ENCODE assay signal across 9 cellular contexts in genomic region chr10:118259288-118259906, GRCh38.
DNase-seq lines count a peak whose midpoint lies in the region; ATAC-seq and TF ChIP-seq lines count a peak whose summit lies in the region.
"Had no signal": no experiment of that assay in that cellular context is flagged by ENCODE, and none has a peak within 500 bp of the region (broad histone marks: within the 10 kb centered on the region; RNA-seq: fewer than 3 reads in every experiment).

No MANE protein-coding gene starts in this region.

- peaks cover 31% of the 10 kb centered on the region for H3K27me3 Mint-ChIP-seq in chondrocyte (ENCODE audit: low read depth)

- no peaks in the 10 kb centered on the region for H3K9me3 ChIP-seq in osteoblast (ENCODE audit: low read depth, low read length)
- no peaks in the 10 kb centered on the region for H3K9me3 ChIP-seq in spleen

- ATAC-seq in HG02623 (IDR thresholded peaks at IDR 0.05; ENCODE audit: unreplicated experiment) (peak; percentile 55), HG02852 (IDR thresholded peaks at IDR 0.05; ENCODE audit: unreplicated experiment) (no peak)
- ATAC-seq: T-cell had no signal

- no peaks in the 10 kb centered on the region for H3K9me3 Mint-ChIP-seq in chondrocyte (ENCODE audit: low read depth)
- H3K9me3 Mint-ChIP-seq: T-cell had no signal

- H3K79me2 ChIP-seq in osteoblast (ENCODE audit: insufficient read depth, low read length) = no peaks in the 10 kb centered on the region

- no peak overlapping the region for H3K27ac Mint-ChIP-seq in chondrocyte (ENCODE audit: unreplicated experiment)
- H3K27ac Mint-ChIP-seq: T-cell had no signal

- H2AFZ ChIP-seq in osteoblast (ENCODE audit: low read length) = no peak overlapping the region

- H4K20me1 ChIP-seq in osteoblast (ENCODE audit: insufficient read depth, low read length) = no peaks in the 10 kb centered on the region

- H3K36me3 ChIP-seq in osteoblast (ENCODE audit: insufficient read depth, low read length) (no peaks in the 10 kb centered on the region), spleen (no peaks in the 10 kb centered on the region)

- peaks cover 15% of the 10 kb centered on the region for H3K27me3 ChIP-seq in osteoblast (ENCODE audit: insufficient read depth, low read length)
- H3K27me3 ChIP-seq in spleen (replicated peaks in 1 of 7) = peaks cover 0 to 82% (median 16%) of the 10 kb centered on the region in 7 donors

- TF ChIP-seq CTCF in chondrocyte (IDR thresholded peaks at IDR 0.05) (peak; percentile 77), osteoblast (IDR thresholded peaks at IDR 0.05; ENCODE audit: extremely low read depth, low read depth, low read length) (peak; percentile 72), spleen (IDR thresholded peaks at IDR 0.05 in 8 of 11, conservative IDR thresholded peaks at IDR 0.05 in 3 of 11) (peak in 5 of 11 experiments; percentile 12 to 30 (median 26))

- no peak overlapping the region for H3K4me2 ChIP-seq in osteoblast (ENCODE audit: insufficient read depth, low read length)

- no peak overlapping the region for H3K4me3 ChIP-seq in osteoblast (ENCODE audit: insufficient read depth, low read length)
- no peak overlapping the region for H3K4me3 ChIP-seq in spleen

- no peak overlapping the region for H3K4me3 Mint-ChIP-seq in chondrocyte (ENCODE audit: unreplicated experiment)
- H3K4me3 Mint-ChIP-seq: T-cell had no signal

- H3K27ac ChIP-seq in osteoblast (ENCODE audit: low read depth, low read length) (no peak overlapping the region), spleen (no peak overlapping the region)

- no peaks in the 10 kb centered on the region for H3K4me1 Mint-ChIP-seq in chondrocyte (ENCODE audit: low read depth)
- H3K4me1 Mint-ChIP-seq: T-cell had no signal

- intact Hi-C loops in spleen (cut with DNase I; ENCODE audit: low total_unique reads) = no loop called here

- H3K36me3 Mint-ChIP-seq in chondrocyte (ENCODE audit: low read depth) = no peaks in the 10 kb centered on the region
- H3K36me3 Mint-ChIP-seq: T-cell had no signal

- TF ChIP-seq POLR2A in spleen (IDR thresholded peaks at IDR 0.05) = no peak

- H3K4me1 ChIP-seq in osteoblast (ENCODE audit: insufficient read depth, low read length) (no peaks in the 10 kb centered on the region), spleen (no peaks in the 10 kb centered on the region)

- DNase-seq in EH (ENCODE audit: low read depth) (peak; percentile 37), NOMO-1 treated with DMSO at 0.1 percent for 48 hours (lab: John Stamatoyannopoulos, UW; ENCODE audit: unreplicated experiment) (peak; percentile 54), chondrocyte (ENCODE audit: low spot score) (no peak), osteoblast (ENCODE audit: insufficient read length, low spot score, missing footprints) (no peak), NCI-H1694 (lab: John Stamatoyannopoulos, UW) (no peak), spleen (no peak)

- WGBS in spleen, 5 donors = 24 to 27% (median 26%) methylated on average over 4 of the region's 4 CpGs

Comparison
In these comparisons a context has a peak if more than half of its experiments do, and no peak if none do; other contexts are left out.
1. DNase-seq: peak in EH (single experiment) and NOMO-1 treated with DMSO at 0.1 percent for 48 hours (single experiment); none in chondrocyte (single experiment), osteoblast (single experiment), NCI-H1694 (single experiment) and spleen (single experiment).